1 cellular context compared by ENCODE assay signal in genomic region chr19:40576585-40577451, GRCh38.
TF ChIP-seq lines count a peak whose summit lies in the region.

SHKBP1 (plus strand) TSS chr19:40576873; CDS start chr19:40576900, 27 bp downstream.

TF ChIP-seq in HepG2, 621 proteins besides CTCF, POLR2A, EP300 and RAD21 (continued from another document):
- TF ChIP-seq PRDM10 (CRISPR knock-in tag; IDR thresholded peaks at IDR 0.05; ENCODE audit: low read depth) = peak; percentile 67; the same call in 1 of the 2 replicates
- no peak for TF ChIP-seq ZNF879 (CRISPR knock-in tag; IDR thresholded peaks at IDR 0.05)
- TF ChIP-seq PCBP1 (IDR thresholded peaks at IDR 0.05; ENCODE audit: borderline replicate concordance, low read depth, low read length) = peak; percentile 98; the same call in 1 of the 2 replicates
- TF ChIP-seq YEATS2 (CRISPR knock-in tag; IDR thresholded peaks at IDR 0.05; ENCODE audit: borderline replicate concordance) = peak; percentile 55; the same call in 1 of the 2 replicates
- TF ChIP-seq ERF (CRISPR knock-in tag; IDR thresholded peaks at IDR 0.05) = peak; percentile 62; the same call in 1 of the 2 replicates
- no peak for TF ChIP-seq ZNF180 (CRISPR knock-in tag; IDR thresholded peaks at IDR 0.05; ENCODE audit: borderline replicate concordance, low read depth)
- peak; percentile 13; the same call in 1 of the 2 replicates for TF ChIP-seq ZNF280B (CRISPR knock-in tag; IDR thresholded peaks at IDR 0.05; ENCODE audit: borderline replicate concordance)
- TF ChIP-seq ZNF501 (CRISPR knock-in tag; IDR thresholded peaks at IDR 0.05) = peak; percentile 67
- peak; percentile 100 for TF ChIP-seq NFYB (CRISPR knock-in tag; IDR thresholded peaks at IDR 0.05)
- TF ChIP-seq HMGXB4 (CRISPR knock-in tag; IDR thresholded peaks at IDR 0.05; ENCODE audit: borderline replicate concordance in 1 of 2, low read depth in 1 of 2) = peak in 1 of 2 experiments; percentile 30; a peak in 1 of 4 replicates
- TF ChIP-seq HDAC1 (CRISPR knock-in tag; IDR thresholded peaks at IDR 0.05) = peak; percentile 51
- no peak for TF ChIP-seq NFKBIZ (CRISPR knock-in tag; IDR thresholded peaks at IDR 0.05)
- TF ChIP-seq USF2 (IDR thresholded peaks at IDR 0.05; ENCODE audit: low read depth, low read length) = no peak
- TF ChIP-seq USF2 (CRISPR knock-in tag; IDR thresholded peaks at IDR 0.05; ENCODE audit: borderline replicate concordance) = no peak
- no peak for TF ChIP-seq GMEB2 (CRISPR knock-in tag; IDR thresholded peaks at IDR 0.05; ENCODE audit: low read depth)
- no peak for TF ChIP-seq PRMT3 (CRISPR knock-in tag; IDR thresholded peaks at IDR 0.05; ENCODE audit: borderline replicate concordance, low read depth)
- TF ChIP-seq SP5 (CRISPR knock-in tag; IDR thresholded peaks at IDR 0.05; ENCODE audit: borderline replicate concordance, low read depth) = peak; percentile 32; the same call in 1 of the 2 replicates
- peak; percentile 32 for TF ChIP-seq RBM39 (IDR thresholded peaks at IDR 0.05; ENCODE audit: low read depth, low read length, poor library complexity, severe bottlenecking)
- TF ChIP-seq ZNF329 (CRISPR knock-in tag; IDR thresholded peaks at IDR 0.05; ENCODE audit: low read depth) = no peak
- TF ChIP-seq BHLHE40 (IDR thresholded peaks at IDR 0.05; ENCODE audit: low read length) = no peak
